Comparison of ENCODE assay signal across 1 cellular context in genomic region chr12:49637401-49637800, GRCh38.
TF ChIP-seq lines count a peak whose summit lies in the region.

No MANE protein-coding gene starts in this region.

TF ChIP-seq in IMR-90, 13 proteins besides CTCF, POLR2A, EP300 and RAD21 (continued from another document):
- TF ChIP-seq ELK1 (IDR thresholded peaks at IDR 0.05; ENCODE audit: borderline replicate concordance, low read depth, low read length), result no peak
